Comparison of ENCODE assay signal across 13 cellular contexts in genomic region chr11:126385991-126386728, GRCh38. TPM values are rescaled to one million over a fixed set of nuclear protein-coding genes. Genes with fewer than 3 reads are reported as not detected.
A peak's percentile ranks its signal among the peaks of the same experiment; 100 is the strongest.
DNase-seq lines count a peak whose midpoint lies in the region; ATAC-seq and TF ChIP-seq lines count a peak whose summit lies in the region.
"Had no signal": no experiment of that assay in that cellular context is flagged by ENCODE, and none has a peak within 500 bp of the region (broad histone marks: within the 10 kb centered on the region; RNA-seq: fewer than 3 reads in every experiment).

No MANE protein-coding gene starts in this region.

- no peaks in the 10 kb centered on the region for H3K36me3 Mint-ChIP-seq in naive thymus-derived CD4-positive, alpha-beta T cell

- TF ChIP-seq POLR2A in esophagus squamous epithelium (IDR thresholded peaks at IDR 0.05) (no peak), upper lobe of left lung (IDR thresholded peaks at IDR 0.05) (no peak)

- H3K27ac Mint-ChIP-seq in naive thymus-derived CD4-positive, alpha-beta T cell, result no peak overlapping the region
- H3K27ac Mint-ChIP-seq: activated CD8-positive, alpha-beta T cell treated with anti-CD3 and anti-CD28 coated beads, Interleukin-2, amount 10 ng/mL, durations not matched to agents 7 days and 5 days; activated T-helper 1 cell treated with anti-CD3 and anti-CD28 coated beads, Interleukin-12 subunit alpha, Interleukin-12 subunit beta, Interleukin-2, Interleukin-4 antibody, amounts not matched to agents 30 ng/mL and 10 ng/mL and 1 ng/mL, durations not matched to agents 14 hours and 24 hours and 36 hours; stimulated activated naive CD8-positive, alpha-beta T cell treated with anti-CD3 and anti-CD28 coated beads, Interleukin-15, Interleukin-2, amounts not matched to agents 100 ng/mL and 50 ng/mL, for 24 hours had no signal

- H3K27ac ChIP-seq in PC-9 (peak overlapping the region; percentile 69), esophagus squamous epithelium (peak overlapping the region; percentile 56 to 69 (median 68)), upper lobe of left lung (peak overlapping the region; percentile 69 to 79 (median 73))
- H3K27ac ChIP-seq in naive thymus-derived CD4-positive, alpha-beta T cell (ENCODE audit: low read depth, low read length), result no peak overlapping the region
- H3K27ac ChIP-seq: foreskin keratinocyte had no signal

- no peaks in the 10 kb centered on the region for H3K27me3 ChIP-seq in PC-9 (ENCODE audit: insufficient read depth, low read depth)
- no peaks in the 10 kb centered on the region for H3K27me3 ChIP-seq in esophagus squamous epithelium
- no peaks in the 10 kb centered on the region for H3K27me3 ChIP-seq in naive thymus-derived CD4-positive, alpha-beta T cell (ENCODE audit: control insufficient read depth in 2 of 2, insufficient read depth in 2 of 2, low read length in 2 of 2)
- H3K27me3 ChIP-seq in upper lobe of left lung, result no peaks in the 10 kb centered on the region
- H3K27me3 ChIP-seq: BE2C, foreskin keratinocyte had no signal

- H3K4me1 Mint-ChIP-seq in naive thymus-derived CD4-positive, alpha-beta T cell, result peaks cover 0 to 9% (median 0%) of the 10 kb centered on the region in 7 donors

- no peaks in the 10 kb centered on the region for H3K9me2 ChIP-seq in PC-9 (ENCODE audit: insufficient read depth)

- no peak overlapping the region for H3K4me3 ChIP-seq in PC-9
- H3K4me3 ChIP-seq in esophagus squamous epithelium, result no peak overlapping the region
- no peak overlapping the region for H3K4me3 ChIP-seq in naive thymus-derived CD4-positive, alpha-beta T cell (ENCODE audit: low read length)
- no peak overlapping the region for H3K4me3 ChIP-seq in upper lobe of left lung

- H3K36me3 ChIP-seq in PC-9 (ENCODE audit: low read depth), result no peaks in the 10 kb centered on the region
- H3K36me3 ChIP-seq in esophagus squamous epithelium, result no peaks in the 10 kb centered on the region
- no peaks in the 10 kb centered on the region for H3K36me3 ChIP-seq in naive thymus-derived CD4-positive, alpha-beta T cell (ENCODE audit: control insufficient read depth in 2 of 3, insufficient read depth in 3 of 3, low read length in 3 of 3)
- H3K36me3 ChIP-seq in upper lobe of left lung, result no peaks in the 10 kb centered on the region
- H3K36me3 ChIP-seq: BE2C had no signal

- H2AFZ ChIP-seq in PC-9, result no peak overlapping the region

- CTCF ChIA-PET in PC-9 (lab: Charles Lee), result no interaction called here
- CTCF ChIA-PET in naive thymus-derived CD4-positive, alpha-beta T cell (lab: Charles Lee), result no interaction called here

- POLR2A ChIA-PET in PC-9 (lab: Charles Lee; ENCODE audit: unreplicated experiment), result interaction anchor here (0.6 to 0.7 kb wide), 2 partner anchors 29 to 498 kb away, joined by 5 to 7 read pairs; no protein-coding TSS in a partner anchor
- POLR2A ChIA-PET in naive thymus-derived CD4-positive, alpha-beta T cell (lab: Charles Lee), result no interaction called here

- H3K4me3 Mint-ChIP-seq in naive thymus-derived CD4-positive, alpha-beta T cell, result no peak overlapping the region
- H3K4me3 Mint-ChIP-seq: activated CD8-positive, alpha-beta T cell treated with anti-CD3 and anti-CD28 coated beads, Interleukin-2, amount 10 ng/mL, durations not matched to agents 7 days and 5 days; activated T-helper 1 cell treated with anti-CD3 and anti-CD28 coated beads, Interleukin-12 subunit alpha, Interleukin-12 subunit beta, Interleukin-2, Interleukin-4 antibody, amounts not matched to agents 30 ng/mL and 10 ng/mL and 1 ng/mL, durations not matched to agents 14 hours and 24 hours and 36 hours; stimulated activated naive CD8-positive, alpha-beta T cell treated with anti-CD3 and anti-CD28 coated beads, Interleukin-15, Interleukin-2, amounts not matched to agents 100 ng/mL and 50 ng/mL, for 24 hours had no signal

- BruUV-seq in PC-9 (replicated peaks; lab: Mats Ljungman, UMichigan), result no TSS peak

- H3K79me2 ChIP-seq in PC-9 (ENCODE audit: low read depth), result peaks cover 72% of the 10 kb centered on the region

- DNase-seq in PC-9 (peak in 1 of 2 experiments; percentile 91), esophagus squamous epithelium (lab: John Stamatoyannopoulos, UW) (no peak), upper lobe of left lung (no peak)
- DNase-seq in naive thymus-derived CD4-positive, alpha-beta T cell, result no peak
- DNase-seq in activated CD4-positive, alpha-beta T cell treated with anti-CD3 and anti-CD28 coated beads, Interleukin-2, amount 50 U/mL, for 1 hour, result no peak
- DNase-seq: activated CD8-positive, alpha-beta T cell treated with anti-CD3 and anti-CD28 coated beads, Interleukin-2, amount 10 ng/mL, durations not matched to agents 7 days and 5 days; foreskin keratinocyte; NCI-H524 treated with DMSO at 0.1 percent for 48 hours had no signal

- no peaks in the 10 kb centered on the region for H4K20me1 ChIP-seq in PC-9 (ENCODE audit: insufficient read depth)

- WGBS in esophagus squamous epithelium, 2 donors, result 75 to 90% methylated on average over 6 of the region's 8 CpGs
- 64 to 65% methylated on average over 8 of the region's 8 CpGs for WGBS in upper lobe of left lung, 2 donors

- H3K4me2 ChIP-seq in PC-9, result peak overlapping the region; percentile 55

- intact Hi-C loops in PC-9 (cut with micrococcal nuclease; ENCODE audit: unreplicated experiment) (loop anchor here (2.0 kb wide), 1 partner anchor 17 kb away; no protein-coding TSS in a partner anchor), esophagus squamous epithelium (cut with DNase I) (no loop called here)
- intact Hi-C loops in naive thymus-derived CD4-positive, alpha-beta T cell (cut with micrococcal nuclease), result no loop called here

- H3K9me3 Mint-ChIP-seq in naive thymus-derived CD4-positive, alpha-beta T cell, result no peaks in the 10 kb centered on the region
- H3K9me3 Mint-ChIP-seq: activated T-helper 1 cell treated with anti-CD3 and anti-CD28 coated beads, Interleukin-12 subunit alpha, Interleukin-12 subunit beta, Interleukin-2, Interleukin-4 antibody, amounts not matched to agents 30 ng/mL and 10 ng/mL and 1 ng/mL, durations not matched to agents 14 hours and 24 hours and 36 hours; stimulated activated naive CD8-positive, alpha-beta T cell treated with anti-CD3 and anti-CD28 coated beads, Interleukin-15, Interleukin-2, amounts not matched to agents 100 ng/mL and 50 ng/mL, for 24 hours had no signal

- H3K4me1 ChIP-seq in PC-9 (replicated peaks; ENCODE audit: insufficient read depth), result peaks cover 62% of the 10 kb centered on the region
- peaks cover 27 to 62% (median 35%) of the 10 kb centered on the region in 3 donors for H3K4me1 ChIP-seq in esophagus squamous epithelium
- no peaks in the 10 kb centered on the region for H3K4me1 ChIP-seq in naive thymus-derived CD4-positive, alpha-beta T cell (ENCODE audit: control insufficient read depth in 2 of 2, insufficient read depth in 2 of 2, low read length in 2 of 2)
- peaks cover 12 to 23% (median 15%) of the 10 kb centered on the region in 4 donors for H3K4me1 ChIP-seq in upper lobe of left lung
- H3K4me1 ChIP-seq: BE2C had no signal

- H3K9me3 ChIP-seq in PC-9 (ENCODE audit: insufficient read depth, low read depth) (no peaks in the 10 kb centered on the region), esophagus squamous epithelium (no peaks in the 10 kb centered on the region), upper lobe of left lung (no peaks in the 10 kb centered on the region)
- no peaks in the 10 kb centered on the region for H3K9me3 ChIP-seq in naive thymus-derived CD4-positive, alpha-beta T cell (ENCODE audit: control insufficient read depth in 2 of 3, low read length in 3 of 3)
- H3K9me3 ChIP-seq: BE2C had no signal

- TF ChIP-seq EP300 in upper lobe of left lung (IDR thresholded peaks at IDR 0.05), result no peak

- peak; percentile 30 for ATAC-seq in naive thymus-derived CD4-positive, alpha-beta T cell
- ATAC-seq in upper lobe of left lung (ENCODE audit: low FRiP score in 2 of 2) (peak in 1 of 2 donors; percentile 16), HG02623 (IDR thresholded peaks at IDR 0.05; ENCODE audit: unreplicated experiment) (no peak), GM19467 (IDR thresholded peaks at IDR 0.05; ENCODE audit: unreplicated experiment) (no peak)
- ATAC-seq: activated CD8-positive, alpha-beta T cell treated with anti-CD3 and anti-CD28 coated beads, Interleukin-2, amount 10 ng/mL, durations not matched to agents 7 days and 5 days had no signal

- no peaks in the 10 kb centered on the region for H3K27me3 Mint-ChIP-seq in naive thymus-derived CD4-positive, alpha-beta T cell
- H3K27me3 Mint-ChIP-seq: stimulated activated naive CD8-positive, alpha-beta T cell treated with anti-CD3 and anti-CD28 coated beads, Interleukin-15, Interleukin-2, amounts not matched to agents 100 ng/mL and 50 ng/mL, for 24 hours had no signal

- TF ChIP-seq CTCF in PC-9 (conservative IDR thresholded peaks at IDR 0.05) (no peak), esophagus squamous epithelium (IDR thresholded peaks at IDR 0.05) (no peak), upper lobe of left lung (IDR thresholded peaks at IDR 0.05) (no peak)

- peaks cover 29% of the 10 kb centered on the region for H3F3A ChIP-seq in PC-9 (ENCODE audit: insufficient read depth, low read depth)

RNA-seq across cellular contexts. Expression of gene ST3GAL4, which starts 30.7 kb away (rescaled TPM):
- 44.1 and 46.2 TPM in 2 replicates for total RNA-seq in PC-9 (2021)
- total RNA-seq in esophagus squamous epithelium, result 100 to 1,000 TPM in 1 of 4 donors, 10 to 100 TPM in 3; 31.0 to 110 (median 51.2) TPM
- total RNA-seq in naive thymus-derived CD4-positive, alpha-beta T cell, result 10 to 100 TPM in 1 of 5 experiments, 1 to 10 TPM in 4; 2.7 to 13.4 (median 4.7) TPM
- 1 to 10 TPM; 4.0 to 4.1 TPM for polyA plus RNA-seq in naive thymus-derived CD4-positive, alpha-beta T cell
- 10 to 100 TPM; 20.6 to 47.9 (median 34.0) TPM for total RNA-seq in upper lobe of left lung
